Comparison of ENCODE assay signal across 20 cellular contexts in genomic region chr20:59013031-59013951, GRCh38. TPM values are rescaled to one million over a fixed set of nuclear protein-coding genes. Genes with fewer than 3 reads are reported as not detected.
DNase-seq lines count a peak whose midpoint lies in the region; ATAC-seq, FAIRE-seq and TF ChIP-seq lines count a peak whose summit lies in the region.
"Had no signal": no experiment of that assay in that cellular context is flagged by ENCODE, and none has a peak within 500 bp of the region (broad histone marks: within the 10 kb centered on the region; RNA-seq: fewer than 3 reads in every experiment).

No MANE protein-coding gene starts in this region.

- H2AFZ ChIP-seq in IMR-90 (replicated peaks; ENCODE audit: low read length, poor library complexity): no peak overlapping the region

- H3K4me1 ChIP-seq in IMR-90 (ENCODE audit: control insufficient read depth, insufficient read depth, low read length): peaks cover 19% of the 10 kb centered on the region
- peaks cover 9 to 85% (median 42%) of the 10 kb centered on the region in 6 donors for H3K4me1 ChIP-seq in spleen

- FAIRE-seq in frontal cortex (lab: Jason Lieb, UNC): no peak
- FAIRE-seq: GM12892 had no signal

- H4K91ac ChIP-seq in IMR-90 (ENCODE audit: insufficient read depth, low read depth, low read length): no peak overlapping the region

- peaks cover 19% of the 10 kb centered on the region for H3K9me1 ChIP-seq in IMR-90 (ENCODE audit: insufficient read depth, low read length)

- peak overlapping the region; percentile 100 for H3K27ac Mint-ChIP-seq in endothelial cell (ENCODE audit: unreplicated experiment)

- H3K9me3 ChIP-seq in IMR-90 (ENCODE audit: control insufficient read depth, insufficient read depth, low read length) (no peaks in the 10 kb centered on the region), spleen (no peaks in the 10 kb centered on the region)
- H3K9me3 ChIP-seq: SK-N-SH had no signal

- H3K4me3 ChIP-seq in IMR-90 (ENCODE audit: insufficient read depth, low read depth, low read length): no peak overlapping the region
- no peak overlapping the region for H3K4me3 ChIP-seq in spleen

- H2AK5ac ChIP-seq in IMR-90 (ENCODE audit: low read depth, low read length): peak overlapping the region; percentile 37; the same call in 1 of the 2 replicates

- dilution Hi-C loops in IMR-90 (cut with HindIII; ENCODE audit: low sequenced_read_pairs, unreplicated experiment): no loop called here

- intact Hi-C loops in IMR-90 (cut with micrococcal nuclease): no loop called here
- intact Hi-C loops in spleen (cut with DNase I; ENCODE audit: low total_unique reads): no loop called here

- H4K20me1 ChIP-seq in IMR-90 (ENCODE audit: insufficient read depth, low read length): no peaks in the 10 kb centered on the region

- H3K4me3 Mint-ChIP-seq in endothelial cell (ENCODE audit: unreplicated experiment): no peak overlapping the region
- H3K4me3 Mint-ChIP-seq: activated CD4-positive, alpha-beta T cell treated with anti-CD3 and anti-CD28 coated beads, Interleukin-2, amount 10 ng/mL, durations not matched to agents 24 days and 14 days; type B pancreatic cell had no signal

- WGBS in IMR-90 (ENCODE audit: extremely low coverage in 2 of 2, insufficient read length in 1 of 2), 2 experiments: 89% methylated on average over 7 of the region's 17 CpGs; no CpG with 5 or more reads in 1 of the 2 experiments
- 87 to 96% (median 92%) methylated on average over 17 of the region's 17 CpGs for WGBS in spleen, 5 donors

- no peak overlapping the region for H4K5ac ChIP-seq in IMR-90 (ENCODE audit: low read depth, low read length)

- no peak for ATAC-seq in IMR-90 (ENCODE audit: low read depth)
- ATAC-seq: Panc1 had no signal

- H3K23ac ChIP-seq in IMR-90 (ENCODE audit: low read depth, low read length): no peak overlapping the region

- H3K36me3 ChIP-seq in IMR-90 (ENCODE audit: control insufficient read depth, insufficient read depth, low read length) (no peaks in the 10 kb centered on the region), spleen (no peaks in the 10 kb centered on the region)

- H3K27me3 ChIP-seq in IMR-90 (ENCODE audit: control insufficient read depth, insufficient read depth, low read length): no peaks in the 10 kb centered on the region
- H3K27me3 ChIP-seq in spleen (replicated peaks in 1 of 7): no peaks in the 10 kb centered on the region

- BruUV-seq in IMR-90 (replicated peaks; lab: Mats Ljungman, UMichigan): no TSS peak

- POLR2A ChIA-PET in IMR-90 (lab: Charles Lee; ENCODE audit: unreplicated experiment): no interaction called here

- H3K9ac ChIP-seq in IMR-90 (ENCODE audit: low read depth, low read length): no peak overlapping the region
- H3K9ac ChIP-seq: SK-N-SH had no signal

- peaks cover 64% of the 10 kb centered on the region for H3K4me1 Mint-ChIP-seq in endothelial cell (ENCODE audit: unreplicated experiment)

- H3K14ac ChIP-seq in IMR-90 (replicated peaks; ENCODE audit: low read depth, low read length): no peak overlapping the region; the same call in 1 of the 2 replicates

- H2BK5ac ChIP-seq in IMR-90 (ENCODE audit: low read depth, low read length, poor library complexity, severe bottlenecking): no peak overlapping the region

- no peak overlapping the region for H3K4me2 ChIP-seq in IMR-90 (ENCODE audit: low read depth, low read length)

- in situ Hi-C loops in IMR-90 (cut with MboI; ENCODE audit: low sequenced_read_pairs): no loop called here
- in situ Hi-C loops in GM13976 (cut with MboI; ENCODE audit: low sequenced_read_pairs, unreplicated experiment): no loop called here

- no peak overlapping the region for H2AK9ac ChIP-seq in IMR-90 (replicated peaks; ENCODE audit: low read depth, low read length, poor library complexity)

- peaks cover 14% of the 10 kb centered on the region for H3K27me3 Mint-ChIP-seq in endothelial cell (ENCODE audit: unreplicated experiment)
- H3K27me3 Mint-ChIP-seq: activated CD4-positive, alpha-beta T cell treated with anti-CD3 and anti-CD28 coated beads, Interleukin-2, amount 10 ng/mL, durations not matched to agents 24 days and 14 days; type B pancreatic cell had no signal

- peak overlapping the region; percentile 21 for H2BK20ac ChIP-seq in IMR-90 (ENCODE audit: low read depth, low read length)

- TF ChIP-seq CTCF in IMR-90 (conservative IDR thresholded peaks at IDR 0.05; ENCODE audit: low read depth, low read length) (no peak), endothelial cell (IDR thresholded peaks at IDR 0.05; ENCODE audit: unreplicated experiment) (no peak), spleen (IDR thresholded peaks at IDR 0.05 in 8 of 11, conservative IDR thresholded peaks at IDR 0.05 in 3 of 11) (no peak), GM13976 (IDR thresholded peaks at IDR 0.05; ENCODE audit: borderline replicate concordance, control extremely low read depth, extremely low read depth, insufficient read depth, missing control alignments) (no peak)

- no peak overlapping the region for H3K18ac ChIP-seq in IMR-90 (ENCODE audit: low read depth, low read length)

- DNase-seq in activated CD8-positive, alpha-beta memory T cell treated with anti-CD3 and anti-CD28 coated beads for 24 hours: peak; percentile 49
- DNase-seq in activated CD8-positive, alpha-beta memory T cell treated with anti-CD3 and anti-CD28 coated beads, Interleukin-2, amount 50 U/mL, for 4 hours: no peak
- DNase-seq in IMR-90: no peak
- DNase-seq in endothelial cell (ENCODE audit: low spot score): no peak
- peak; percentile 54 for DNase-seq in spleen
- DNase-seq in GM13976 (ENCODE audit: low spot score): no peak
- no peak for DNase-seq in frontal cortex (ENCODE audit: low spot score in 2 of 2)
- DNase-seq in NCI-H1694 treated with DMSO at 0.1 percent for 48 hours (lab: John Stamatoyannopoulos, UW): no peak
- DNase-seq: anterior cingulate cortex; C1 segment of cervical spinal cord; DMS153; effector CD8-positive, alpha-beta T cell; NCI-H1417 treated with DMSO at 0.1 percent for 48 hours; NCI-H82; SK-N-SH had no signal

- TF ChIP-seq RAD21 in IMR-90 (IDR thresholded peaks at IDR 0.05; ENCODE audit: low read length): no peak

- peak overlapping the region; percentile 18; the same call in 1 of the 2 replicates for H2BK120ac ChIP-seq in IMR-90 (ENCODE audit: low read depth, low read length)

- CTCF ChIA-PET in IMR-90 (lab: Yijun Ruan, JAX): no interaction called here

- H4K8ac ChIP-seq in IMR-90 (ENCODE audit: low read depth in 2 of 2, low read length in 2 of 2): peak overlapping the region in 1 of 2 experiments; percentile 63; a peak in 2 of 4 replicates

- H3K9me3 Mint-ChIP-seq in endothelial cell (ENCODE audit: unreplicated experiment): no peaks in the 10 kb centered on the region
- H3K9me3 Mint-ChIP-seq: activated CD4-positive, alpha-beta T cell treated with anti-CD3 and anti-CD28 coated beads, Interleukin-2, amount 10 ng/mL, durations not matched to agents 24 days and 14 days; type B pancreatic cell had no signal

- TF ChIP-seq POLR2A in IMR-90 (IDR thresholded peaks at IDR 0.05; ENCODE audit: low read depth, low read length) (no peak), spleen (IDR thresholded peaks at IDR 0.05) (no peak)

- H3K27ac ChIP-seq in IMR-90 (ENCODE audit: insufficient read depth, low read length) (no peak overlapping the region), spleen (no peak overlapping the region)

- H3K4ac ChIP-seq in IMR-90 (ENCODE audit: low read depth, low read length): peak overlapping the region; percentile 27

- H3K36me3 Mint-ChIP-seq in endothelial cell (ENCODE audit: low read depth, unreplicated experiment): peaks cover 4% of the 10 kb centered on the region
- H3K36me3 Mint-ChIP-seq: type B pancreatic cell had no signal

- no peak overlapping the region for H2BK15ac ChIP-seq in IMR-90 (ENCODE audit: low read depth, low read length)

- no peaks in the 10 kb centered on the region for H3K79me1 ChIP-seq in IMR-90 (ENCODE audit: low read depth in 1 of 2, low read length in 2 of 2)

- no peak overlapping the region for H3K56ac ChIP-seq in IMR-90 (ENCODE audit: extremely low read depth, insufficient read depth, low read length)

RNA-seq across cellular contexts. Expression of gene TUBB1, which starts 5.9 kb away (rescaled TPM):
- not detected in 2 replicates for total RNA-seq in IMR-90 (2012; rRNA removed)
- polyA plus RNA-seq in IMR-90 (2012; rRNA removed): not detected in 2 replicates
- polyA plus RNA-seq in IMR-90 (2012; cell fraction: cytosol; rRNA removed): not detected in 2 replicates
- 0.02 TPM in 1 of 2 replicates, not detected in the other for polyA plus RNA-seq in IMR-90 (2012; cell fraction: nucleus; rRNA removed; ENCODE audit: low replicate concordance)
- not detected for total RNA-seq in endothelial cell (ENCODE audit: unreplicated experiment)
- 10 to 100 TPM; 15.1 to 34.3 (median 26.6) TPM for total RNA-seq in spleen
- polyA plus RNA-seq in spleen: 1 to 10 TPM in 1 of 3 donors, under 1 TPM in 2; 0.63 to 1.6 (median 0.93) TPM
- total RNA-seq in frontal cortex: 0.41 TPM
- total RNA-seq: A673; activated CD4-positive, alpha-beta T cell treated with anti-CD3 and anti-CD28 coated beads, Interleukin-2, amount 10 ng/mL, durations not matched to agents 24 days and 14 days had no signal
- polyA plus RNA-seq: SK-N-SH had no signal

RNA-seq across cellular contexts. Expression of gene CTSZ, which starts 6.2 kb away (rescaled TPM):
- 43.6 and 46.1 TPM in 2 replicates for total RNA-seq in IMR-90 (2012; rRNA removed)
- 82.8 and 88.5 TPM in 2 replicates for polyA plus RNA-seq in IMR-90 (2012; rRNA removed)
- polyA plus RNA-seq in IMR-90 (2012; cell fraction: cytosol; rRNA removed): 78.1 and 134 TPM in 2 replicates
- polyA plus RNA-seq in IMR-90 (2012; cell fraction: nucleus; rRNA removed; ENCODE audit: low replicate concordance): 37.6 and 39.3 TPM in 2 replicates
- 150 TPM for total RNA-seq in endothelial cell (ENCODE audit: unreplicated experiment)
- total RNA-seq in spleen: 100 to 1,000 TPM; 198 to 286 (median 238) TPM
- polyA plus RNA-seq in spleen: 100 to 1,000 TPM; 202 to 276 (median 223) TPM
- total RNA-seq in frontal cortex: 10.6 TPM

RNA-seq across cellular contexts. Expression of gene ATP5F1E, which starts 18.8 kb away (rescaled TPM):
- 3.8 and 12.2 TPM in 2 replicates for total RNA-seq in IMR-90 (2012; rRNA removed)
- polyA plus RNA-seq in IMR-90 (2012; rRNA removed): 34.5 and 42.6 TPM in 2 replicates
- 9.0 and 19.1 TPM in 2 replicates for polyA plus RNA-seq in IMR-90 (2012; cell fraction: cytosol; rRNA removed)
- 1.8 and 10.5 TPM in 2 replicates for polyA plus RNA-seq in IMR-90 (2012; cell fraction: nucleus; rRNA removed; ENCODE audit: low replicate concordance)
- 102 TPM for total RNA-seq in endothelial cell (ENCODE audit: unreplicated experiment)
- 10 to 100 TPM; 24.2 to 67.9 (median 63.4) TPM for total RNA-seq in spleen
- polyA plus RNA-seq in spleen: 10 to 100 TPM; 59.8 to 71.1 (median 69.1) TPM
- total RNA-seq in frontal cortex: 38.3 TPM

RNA-seq across cellular contexts. Expression of gene PRELID3B, which starts 29.3 kb away (rescaled TPM):
- total RNA-seq in IMR-90 (2012; rRNA removed) (41.9 and 80.8 TPM in 2 replicates), endothelial cell (ENCODE audit: unreplicated experiment) (40.2 TPM), spleen (10 to 100 TPM; 39.3 to 46.8 (median 41.3) TPM), frontal cortex (68.9 TPM)
- polyA plus RNA-seq in IMR-90 (2012; rRNA removed) (18.0 and 24.8 TPM in 2 replicates), spleen (10 to 100 TPM; 20.6 to 26.8 (median 25.3) TPM)
- polyA plus RNA-seq in IMR-90 (2012; cell fraction: cytosol; rRNA removed): 3.3 and 4.8 TPM in 2 replicates
- 1.4 and 8.0 TPM in 2 replicates for polyA plus RNA-seq in IMR-90 (2012; cell fraction: nucleus; rRNA removed; ENCODE audit: low replicate concordance)

RNA-seq across cellular contexts. Expression of gene NELFCD, which starts 32.2 kb away (rescaled TPM):
- 82.2 and 94.1 TPM in 2 replicates for total RNA-seq in IMR-90 (2012; rRNA removed)
- polyA plus RNA-seq in IMR-90 (2012; rRNA removed): 85.7 and 88.9 TPM in 2 replicates
- 41.7 and 69.9 TPM in 2 replicates for polyA plus RNA-seq in IMR-90 (2012; cell fraction: cytosol; rRNA removed)
- polyA plus RNA-seq in IMR-90 (2012; cell fraction: nucleus; rRNA removed; ENCODE audit: low replicate concordance): 137 and 278 TPM in 2 replicates
- total RNA-seq in endothelial cell (ENCODE audit: unreplicated experiment): 68.7 TPM
- 10 to 100 TPM; 56.1 to 78.3 (median 61.1) TPM for total RNA-seq in spleen
- polyA plus RNA-seq in spleen: 10 to 100 TPM; 38.4 to 58.3 (median 56.9) TPM
- total RNA-seq in frontal cortex: 45.7 TPM

Comparison
In these comparisons a context has a peak if more than half of its experiments do, and no peak if none do; other contexts are left out.
1. DNase-seq: peak in activated CD8-positive, alpha-beta memory T cell treated with anti-CD3 and anti-CD28 coated beads for 24 hours (single experiment) and spleen (single experiment); none in activated CD8-positive, alpha-beta memory T cell treated with anti-CD3 and anti-CD28 coated beads, Interleukin-2, amount 50 U/mL, for 4 hours (single experiment), IMR-90 (single experiment), endothelial cell (single experiment), GM13976 (single experiment), frontal cortex (0 of 2) and NCI-H1694 treated with DMSO at 0.1 percent for 48 hours (single experiment).
2. RNA of gene TUBB1, which starts 5.9 kb away (total RNA-seq): 15.1 to 34.3 TPM in spleen; 0.41 TPM in frontal cortex (single experiment), not detected in endothelial cell (single experiment) and not detected in IMR-90; every median in the first group is over 10 times any median in the second.